ENCODE assay signal across 19 cellular contexts in the genomic region with DNA sequence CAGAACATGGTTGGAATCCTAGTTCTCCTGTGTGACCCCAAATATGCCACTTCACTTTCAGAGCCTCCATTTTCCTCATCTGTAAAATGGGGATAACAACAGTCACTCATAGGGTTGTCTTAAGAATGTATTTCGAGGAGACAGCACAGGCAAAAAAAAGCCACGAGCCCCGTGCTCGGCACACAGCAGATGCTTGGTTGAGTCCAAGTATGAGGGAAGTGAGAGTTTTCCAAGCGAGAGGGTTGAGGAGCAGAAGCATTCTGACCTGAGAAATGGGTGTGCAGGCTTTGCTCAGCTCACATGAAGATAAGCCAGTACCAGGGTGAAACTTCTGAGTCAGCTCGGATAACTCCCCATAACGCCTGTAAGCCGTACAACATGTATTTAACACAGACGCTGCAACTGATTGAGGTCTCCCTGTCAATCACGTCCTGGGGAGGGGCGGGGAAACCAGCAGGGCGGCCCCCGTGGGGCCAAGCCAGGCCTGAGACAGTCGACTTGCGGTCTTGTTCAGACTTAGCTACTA.
"Had no signal": no experiment of that assay in that cellular context is flagged by ENCODE, and none has a peak within 500 bp of the region (broad histone marks: within the 10 kb centered on the region; RNA-seq: fewer than 3 reads in every experiment).

No MANE protein-coding gene starts in this region.

- H3K27ac Mint-ChIP-seq: activated CD4-positive, alpha-beta T cell treated with anti-CD3 and anti-CD28 coated beads, Interleukin-2, amount 10 ng/mL, durations not matched to agents 7 days and 5 days; activated naive CD8-positive, alpha-beta T cell treated with anti-CD3 and anti-CD28 coated beads for 36 hours; neural progenitor cell; stimulated activated naive CD8-positive, alpha-beta T cell treated with anti-CD3 and anti-CD28 coated beads, Interleukin-15, amount 100 ng/mL, for 72 hours; T-helper 17 cell had no signal

- H2AFZ ChIP-seq: neural progenitor cell had no signal

- FAIRE-seq: TTC549, urothelium cell line had no signal

- H3K4me3 Mint-ChIP-seq: activated CD4-positive, alpha-beta T cell treated with anti-CD3 and anti-CD28 coated beads, Interleukin-2, amount 10 ng/mL, durations not matched to agents 7 days and 5 days; activated naive CD8-positive, alpha-beta T cell treated with anti-CD3 and anti-CD28 coated beads for 36 hours; neural progenitor cell; stimulated activated naive CD8-positive, alpha-beta T cell treated with anti-CD3 and anti-CD28 coated beads, Interleukin-15, amount 100 ng/mL, for 72 hours; T-helper 17 cell had no signal

- H3K9me3 Mint-ChIP-seq: activated CD4-positive, alpha-beta T cell treated with anti-CD3 and anti-CD28 coated beads, Interleukin-2, amount 10 ng/mL, durations not matched to agents 7 days and 5 days; activated naive CD8-positive, alpha-beta T cell treated with anti-CD3 and anti-CD28 coated beads for 36 hours; neural progenitor cell; stimulated activated naive CD8-positive, alpha-beta T cell treated with anti-CD3 and anti-CD28 coated beads, Interleukin-15, amount 100 ng/mL, for 72 hours had no signal

- ATAC-seq: lower lobe of right lung; stimulated activated naive CD8-positive, alpha-beta T cell treated with anti-CD3 and anti-CD28 coated beads, Interleukin-15, amount 100 ng/mL, for 72 hours; T-helper 17 cell had no signal

- H3K9me3 ChIP-seq: esophagus squamous epithelium, lower lobe of right lung, ovary had no signal

- H3K27ac ChIP-seq: dorsolateral prefrontal cortex, esophagus squamous epithelium, lower lobe of right lung, neural progenitor cell, ovary had no signal

- H3K36me3 ChIP-seq: esophagus squamous epithelium, lower lobe of right lung, neural progenitor cell, ovary had no signal

- H3K27me3 ChIP-seq: dorsolateral prefrontal cortex, esophagus squamous epithelium, neural progenitor cell, ovary had no signal

- DNase-seq: activated CD4-positive, alpha-beta T cell treated with anti-CD3 and anti-CD28 coated beads, Interleukin-2, amount 10 ng/mL, durations not matched to agents 7 days and 5 days; activated CD4-positive, CD25-positive, alpha-beta regulatory T cell; activated CD8-positive, alpha-beta memory T cell treated with anti-CD3 and anti-CD28 coated beads for 24 hours; activated naive CD8-positive, alpha-beta T cell treated with anti-CD3 and anti-CD28 coated beads for 36 hours; activated T-cell treated with anti-CD3 and anti-CD28 coated beads for 4 hours; anterior cingulate cortex; esophagus squamous epithelium; foreskin fibroblast; lower lobe of right lung; midbrain; ovary; stimulated activated CD4-positive, alpha-beta T cell treated with anti-CD3 and anti-CD28 coated beads, Interleukin-15, amount 100 ng/mL, for 24 hours; stimulated activated CD4-positive, alpha-beta T cell treated with anti-CD3 and anti-CD28 coated beads, Interleukin-4, amount 100 ng/mL, for 4 hours; stimulated activated naive CD8-positive, alpha-beta T cell treated with anti-CD3 and anti-CD28 coated beads, Interleukin-15, amount 100 ng/mL, for 72 hours; T-helper 17 cell had no signal

- H3K27me3 Mint-ChIP-seq: activated CD4-positive, alpha-beta T cell treated with anti-CD3 and anti-CD28 coated beads, Interleukin-2, amount 10 ng/mL, durations not matched to agents 7 days and 5 days; activated naive CD8-positive, alpha-beta T cell treated with anti-CD3 and anti-CD28 coated beads for 36 hours; stimulated activated naive CD8-positive, alpha-beta T cell treated with anti-CD3 and anti-CD28 coated beads, Interleukin-15, amount 100 ng/mL, for 72 hours had no signal

- H3K36me3 Mint-ChIP-seq: activated naive CD8-positive, alpha-beta T cell treated with anti-CD3 and anti-CD28 coated beads for 36 hours; neural progenitor cell had no signal

- H3K4me3 ChIP-seq: dorsolateral prefrontal cortex, esophagus squamous epithelium, lower lobe of right lung, neural progenitor cell, ovary had no signal

- H3K4me1 Mint-ChIP-seq: activated CD4-positive, alpha-beta T cell treated with anti-CD3 and anti-CD28 coated beads, Interleukin-2, amount 10 ng/mL, durations not matched to agents 7 days and 5 days; activated naive CD8-positive, alpha-beta T cell treated with anti-CD3 and anti-CD28 coated beads for 36 hours; stimulated activated naive CD8-positive, alpha-beta T cell treated with anti-CD3 and anti-CD28 coated beads, Interleukin-15, amount 100 ng/mL, for 72 hours had no signal

- H3K9ac ChIP-seq: neural progenitor cell had no signal

- H3K4me2 ChIP-seq: neural progenitor cell had no signal

- H3K4me1 ChIP-seq: esophagus squamous epithelium, lower lobe of right lung, neural progenitor cell had no signal
